ENCODE assay signal across 1 cellular context in the genomic region with DNA sequence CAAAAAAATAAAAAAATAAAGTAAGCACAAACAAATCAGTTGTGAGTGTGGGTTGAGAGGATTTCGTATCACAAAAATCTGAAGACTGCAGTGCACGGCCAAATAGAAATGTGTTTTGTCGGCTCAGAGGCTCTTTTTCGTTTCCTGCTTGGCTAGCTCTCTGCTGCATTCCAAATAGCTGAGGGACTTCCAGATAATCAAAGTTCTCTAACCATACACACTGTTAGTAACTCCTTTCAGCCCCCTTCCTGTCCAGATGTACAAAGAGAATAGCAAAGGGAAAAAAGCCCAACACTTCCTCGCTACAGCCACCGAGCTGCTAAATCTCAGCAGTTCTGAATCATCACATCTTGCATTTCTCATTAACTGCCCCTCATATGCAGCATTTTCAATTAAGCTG.
A peak's percentile ranks its signal among the peaks of the same experiment; 100 is the strongest.
TF ChIP-seq lines count a peak whose summit lies in the region.

No MANE protein-coding gene starts in this region.

TF ChIP-seq in SK-N-SH, 30 proteins besides CTCF, POLR2A, EP300 and RAD21 (continued from another document):
- TF ChIP-seq, protein P1, sequence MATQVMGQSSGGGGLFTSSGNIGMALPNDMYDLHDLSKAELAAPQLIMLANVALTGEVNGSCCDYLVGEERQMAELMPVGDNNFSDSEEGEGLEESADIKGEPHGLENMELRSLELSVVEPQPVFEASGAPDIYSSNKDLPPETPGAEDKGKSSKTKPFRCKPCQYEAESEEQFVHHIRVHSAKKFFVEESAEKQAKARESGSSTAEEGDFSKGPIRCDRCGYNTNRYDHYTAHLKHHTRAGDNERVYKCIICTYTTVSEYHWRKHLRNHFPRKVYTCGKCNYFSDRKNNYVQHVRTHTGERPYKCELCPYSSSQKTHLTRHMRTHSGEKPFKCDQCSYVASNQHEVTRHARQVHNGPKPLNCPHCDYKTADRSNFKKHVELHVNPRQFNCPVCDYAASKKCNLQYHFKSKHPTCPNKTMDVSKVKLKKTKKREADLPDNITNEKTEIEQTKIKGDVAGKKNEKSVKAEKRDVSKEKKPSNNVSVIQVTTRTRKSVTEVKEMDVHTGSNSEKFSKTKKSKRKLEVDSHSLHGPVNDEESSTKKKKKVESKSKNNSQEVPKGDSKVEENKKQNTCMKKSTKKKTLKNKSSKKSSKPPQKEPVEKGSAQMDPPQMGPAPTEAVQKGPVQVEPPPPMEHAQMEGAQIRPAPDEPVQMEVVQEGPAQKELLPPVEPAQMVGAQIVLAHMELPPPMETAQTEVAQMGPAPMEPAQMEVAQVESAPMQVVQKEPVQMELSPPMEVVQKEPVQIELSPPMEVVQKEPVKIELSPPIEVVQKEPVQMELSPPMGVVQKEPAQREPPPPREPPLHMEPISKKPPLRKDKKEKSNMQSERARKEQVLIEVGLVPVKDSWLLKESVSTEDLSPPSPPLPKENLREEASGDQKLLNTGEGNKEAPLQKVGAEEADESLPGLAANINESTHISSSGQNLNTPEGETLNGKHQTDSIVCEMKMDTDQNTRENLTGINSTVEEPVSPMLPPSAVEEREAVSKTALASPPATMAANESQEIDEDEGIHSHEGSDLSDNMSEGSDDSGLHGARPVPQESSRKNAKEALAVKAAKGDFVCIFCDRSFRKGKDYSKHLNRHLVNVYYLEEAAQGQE (IDR thresholded peaks at IDR 0.05; ENCODE audit: low read depth, low read length): no peak
- TF ChIP-seq RXRA (IDR thresholded peaks at IDR 0.05; ENCODE audit: borderline replicate concordance, low read depth) (no peak), NFIC (IDR thresholded peaks at IDR 0.05; ENCODE audit: borderline replicate concordance) (peak; percentile 36; the same call in 1 of the 2 replicates), FOSL2 (IDR thresholded peaks at IDR 0.05; ENCODE audit: borderline replicate concordance, low read depth) (peak; percentile 48; the same call in 1 of the 2 replicates)
